ENCODE assay signal across 19 cellular contexts in genomic region chr19:48274938-48275337, GRCh38. TPM values are rescaled to one million over a fixed set of nuclear protein-coding genes. Genes with fewer than 3 reads are reported as not detected.
"Had no signal": no experiment of that assay in that cellular context is flagged by ENCODE, and none has a peak within 500 bp of the region (broad histone marks: within the 10 kb centered on the region; RNA-seq: fewer than 3 reads in every experiment).

No MANE protein-coding gene starts in this region.

- H3K36me3 ChIP-seq: esophagus muscularis mucosa, gastrocnemius medialis, heart right ventricle, prostate gland, sigmoid colon, upper lobe of left lung had no signal

- H3K27me3 ChIP-seq: upper lobe of left lung had no signal

- H3K4me3 Mint-ChIP-seq: natural killer cell had no signal

- H3K9me3 Mint-ChIP-seq: natural killer cell had no signal

- H3K9me3 ChIP-seq: esophagus muscularis mucosa, gastrocnemius medialis, heart right ventricle, mucosa of descending colon, prostate gland, sigmoid colon, upper lobe of left lung had no signal

- H3K4me3 ChIP-seq: esophagus muscularis mucosa, gastrocnemius medialis, heart right ventricle, mucosa of descending colon, prostate gland, sigmoid colon, skin epidermis, upper lobe of left lung had no signal

- FAIRE-seq: endometrium, islet of Langerhans had no signal

- H3K36me3 Mint-ChIP-seq: natural killer cell had no signal

- DNase-seq: effector memory CD4-positive, alpha-beta T cell; gastrocnemius medialis; heart right ventricle; hypothalamus; kidney glomerular epithelial cell; mucosa of descending colon; natural killer cell; retina; sigmoid colon; stimulated activated naive CD4-positive, alpha-beta T cell treated with Interleukin-2 at 50 U/mL for 16 hours; upper lobe of left lung had no signal

- ATAC-seq: gastrocnemius medialis, heart right ventricle, mucosa of descending colon, natural killer cell had no signal

- H3K27ac ChIP-seq: epithelial cell of prostate, esophagus muscularis mucosa, gastrocnemius medialis, heart right ventricle, parathyroid adenoma, prostate gland, sigmoid colon, skin epidermis, upper lobe of left lung had no signal

- H3K9ac ChIP-seq: parathyroid adenoma had no signal

- H3K79me2 ChIP-seq: parathyroid adenoma had no signal

- H3K4me1 ChIP-seq: parathyroid adenoma, prostate gland had no signal

- H2AFZ ChIP-seq: parathyroid adenoma had no signal

- H3K27ac Mint-ChIP-seq: natural killer cell had no signal

RNA-seq across cellular contexts. Expression of gene ZNF114, which starts 5.1 kb away (rescaled TPM):
- total RNA-seq: myocyte, natural killer cell, sigmoid colon had no signal
